ENCODE assay signal across 1 cellular context in the genomic region with DNA sequence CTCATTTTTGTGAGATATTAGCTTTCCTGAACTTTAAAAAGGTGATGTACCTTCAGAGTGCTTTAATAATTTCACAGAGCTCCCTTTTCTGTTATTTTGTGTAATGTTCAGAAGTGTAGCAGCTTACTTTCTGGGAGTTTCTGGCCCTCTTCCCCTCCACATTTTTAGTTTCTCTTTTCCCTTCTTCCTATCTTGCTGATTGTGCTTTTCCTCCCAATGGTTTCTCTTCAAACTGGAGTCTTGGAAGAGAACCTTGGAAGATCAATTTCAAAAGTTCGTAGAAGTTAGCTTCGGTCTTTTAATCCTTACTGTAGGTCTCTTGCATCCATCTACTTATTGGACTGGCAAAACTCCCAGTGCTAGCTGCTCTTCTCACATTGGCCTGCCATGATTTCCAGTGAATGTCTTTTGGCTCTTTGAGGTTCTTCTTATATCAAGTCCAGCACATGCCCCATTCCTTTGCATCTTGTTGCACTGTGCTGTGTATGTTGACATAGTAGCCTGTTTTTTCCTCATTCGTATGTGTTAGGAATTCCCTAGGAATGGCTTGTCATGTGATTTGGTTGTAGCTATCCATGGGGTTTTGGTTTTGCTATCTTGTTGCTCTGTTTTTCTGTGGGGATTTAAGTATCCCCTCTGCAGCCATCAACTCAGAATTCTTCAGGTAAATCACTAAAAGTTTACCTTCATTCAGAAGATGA.
TF ChIP-seq lines count a peak whose summit lies in the region.

No MANE protein-coding gene starts in this region.

TF ChIP-seq in IMR-90, 13 proteins besides CTCF, POLR2A, EP300 and RAD21:
- TF ChIP-seq CEBPB (IDR thresholded peaks at IDR 0.05; ENCODE audit: low read depth, low read length) (peak; percentile 13; the same call in 1 of the 2 replicates), RCOR1 (IDR thresholded peaks at IDR 0.05; ENCODE audit: insufficient replicate concordance, low read length) (no peak)
TF ChIP-seq in IMR-90: peak in this region for 1.
